Comparison of ENCODE assay signal across 9 cellular contexts in genomic region chr7:24477807-24478655, GRCh38.
DNase-seq lines count a peak whose midpoint lies in the region; ATAC-seq and TF ChIP-seq lines count a peak whose summit lies in the region.
"Had no signal": no experiment of that assay in that cellular context is flagged by ENCODE, and none has a peak within 500 bp of the region (broad histone marks: within the 10 kb centered on the region; RNA-seq: fewer than 3 reads in every experiment).

No MANE protein-coding gene starts in this region.

- peaks cover 54% of the 10 kb centered on the region for H3K4me1 Mint-ChIP-seq in nephron

- no peak for ATAC-seq in GM21526 (IDR thresholded peaks at IDR 0.05; ENCODE audit: low FRiP score, unreplicated experiment)
- ATAC-seq in GM21786 (IDR thresholded peaks at IDR 0.05; ENCODE audit: unreplicated experiment) = no peak

- DNase-seq in DMS153 (lab: John Stamatoyannopoulos, UW) = peak; percentile 76
- DNase-seq in NCI-H1436 treated with DMSO at 0.1 percent for 48 hours (lab: John Stamatoyannopoulos, UW) = peak; percentile 29
- peak; percentile 1 for DNase-seq in dermis blood vessel endothelial cell
- no peak for DNase-seq in NCI-H82 (lab: John Stamatoyannopoulos, UW)
- no peak for DNase-seq in stimulated activated naive CD4-positive, alpha-beta T cell (lab: John Stamatoyannopoulos, UW)
- DNase-seq: stimulated activated CD4-positive, alpha-beta T cell treated with anti-CD3 and anti-CD28 coated beads, Interleukin-4, amount 100 ng/mL, for 1 hour had no signal

- H3K27me3 Mint-ChIP-seq in nephron (ENCODE audit: low read depth) = peaks cover 7% of the 10 kb centered on the region

- no peaks in the 10 kb centered on the region for H3K36me3 Mint-ChIP-seq in nephron (ENCODE audit: low read depth)

- H3K27ac Mint-ChIP-seq in nephron = peak overlapping the region; percentile 79 to 93 (median 92)

- H3K4me3 Mint-ChIP-seq in nephron = peak overlapping the region in 1 of 3 experiments; percentile 6

- H3K9me3 Mint-ChIP-seq in nephron = no peaks in the 10 kb centered on the region

- TF ChIP-seq CTCF in nephron (IDR thresholded peaks at IDR 0.05; ENCODE audit: unreplicated experiment in 3 of 3) = no peak

Comparison
In these comparisons a context has a peak if more than half of its experiments do, and no peak if none do; other contexts are left out.
1. DNase-seq: peak in DMS153 (single experiment), NCI-H1436 treated with DMSO at 0.1 percent for 48 hours (single experiment) and dermis blood vessel endothelial cell (single experiment); none in NCI-H82 (single experiment) and stimulated activated naive CD4-positive, alpha-beta T cell (0 of 6).